ENCODE assay signal across 27 cellular contexts in genomic region chr6:111072801-111073360, GRCh38. TPM values are rescaled to one million over a fixed set of nuclear protein-coding genes. Genes with fewer than 3 reads are reported as not detected.
DNase-seq lines count a peak whose midpoint lies in the region; ATAC-seq, FAIRE-seq and TF ChIP-seq lines count a peak whose summit lies in the region.
"Had no signal": no experiment of that assay in that cellular context is flagged by ENCODE, and none has a peak within 500 bp of the region (broad histone marks: within the 10 kb centered on the region; RNA-seq: fewer than 3 reads in every experiment).

No MANE protein-coding gene starts in this region.

- H3K4me3 ChIP-seq in HepG2 (replicated peaks in 1 of 3; ENCODE audit: insufficient read depth in 1 of 3, low read depth in 2 of 3, low read length in 3 of 3) (no peak overlapping the region), right lobe of liver (no peak overlapping the region), IMR-90 (ENCODE audit: insufficient read depth, low read depth, low read length) (no peak overlapping the region)
- H3K4me3 ChIP-seq: BLaER1, GM12878 had no signal

- H2AK9ac ChIP-seq in IMR-90 (replicated peaks; ENCODE audit: low read depth, low read length, poor library complexity): no peak overlapping the region

- H3K9me3 Mint-ChIP-seq in osteocyte (ENCODE audit: unreplicated experiment): no peaks in the 10 kb centered on the region
- H3K9me3 Mint-ChIP-seq in Calu3 (ENCODE audit: low read depth, unreplicated experiment): no peaks in the 10 kb centered on the region
- no peaks in the 10 kb centered on the region for H3K9me3 Mint-ChIP-seq in activated T-helper 2 cell treated with anti-CD3 and anti-CD28 coated beads, Interferon-gamma antibody, Interleukin-2, Interleukin-4, amounts not matched to agents 10 μg/mL and 5 μg/mL and 100 μg/mL, durations not matched to agents 14 hours and 24 hours and 36 hours
- H3K9me3 Mint-ChIP-seq: CD4-positive, alpha-beta T cell; CD8-positive, alpha-beta T cell had no signal

- in situ Hi-C loops in HepG2 (cut with HindIII; ENCODE audit: extremely low pct_ligation_motif_present, low pct_unique_long_range_greater_than_20kb): loop anchor here (25.0 kb wide), 1 partner anchor 564 kb away; no protein-coding TSS in a partner anchor
- in situ Hi-C loops in IMR-90 (cut with MboI; ENCODE audit: low sequenced_read_pairs): no loop called here

- no peak for TF ChIP-seq EP300 in HepG2 (IDR thresholded peaks at IDR 0.05; ENCODE audit: low read depth in 2 of 2, low read length in 2 of 2)
- TF ChIP-seq EP300 in HepG2 (CRISPR knock-in tag; IDR thresholded peaks at IDR 0.05; ENCODE audit: borderline replicate concordance): no peak

- no peak overlapping the region for H2BK15ac ChIP-seq in IMR-90 (ENCODE audit: low read depth, low read length)

- no peak overlapping the region for H4K5ac ChIP-seq in IMR-90 (ENCODE audit: low read depth, low read length)

- TF ChIP-seq POLR2A in HepG2 (IDR thresholded peaks at IDR 0.05; ENCODE audit: insufficient read depth in 1 of 2, low read depth in 2 of 2, low read length in 2 of 2): no peak
- TF ChIP-seq POLR2A in right lobe of liver (IDR thresholded peaks at IDR 0.05): no peak
- no peak for TF ChIP-seq POLR2A in IMR-90 (IDR thresholded peaks at IDR 0.05; ENCODE audit: low read depth, low read length)

- no peak overlapping the region for H3K23ac ChIP-seq in IMR-90 (ENCODE audit: low read depth, low read length)

- H3K4me2 ChIP-seq in HepG2 (ENCODE audit: low read depth, low read length): no peak overlapping the region
- H3K4me2 ChIP-seq in IMR-90 (ENCODE audit: low read depth, low read length): no peak overlapping the region
- H3K4me2 ChIP-seq: BLaER1 had no signal

- H4K20me1 ChIP-seq in HepG2 (ENCODE audit: insufficient read depth, low read length) (no peaks in the 10 kb centered on the region), IMR-90 (ENCODE audit: insufficient read depth, low read length) (no peaks in the 10 kb centered on the region)
- H4K20me1 ChIP-seq: BLaER1 had no signal

- no peak overlapping the region for H2AK5ac ChIP-seq in IMR-90 (ENCODE audit: low read depth, low read length)

- no peak overlapping the region for H3K4ac ChIP-seq in IMR-90 (ENCODE audit: low read depth, low read length)

- no peaks in the 10 kb centered on the region for H3K36me3 ChIP-seq in HepG2 (replicated peaks in 1 of 2; ENCODE audit: control insufficient read depth in 1 of 2, insufficient read depth in 2 of 2, low read length in 2 of 2)
- no peaks in the 10 kb centered on the region for H3K36me3 ChIP-seq in right lobe of liver
- H3K36me3 ChIP-seq in IMR-90 (ENCODE audit: control insufficient read depth, insufficient read depth, low read length): no peaks in the 10 kb centered on the region
- H3K36me3 ChIP-seq: BE2C, BLaER1 had no signal

- dilution Hi-C loops in IMR-90 (cut with HindIII; ENCODE audit: low sequenced_read_pairs, unreplicated experiment): no loop called here

- H3K27ac Mint-ChIP-seq in osteocyte (ENCODE audit: unreplicated experiment): no peak overlapping the region
- no peak overlapping the region for H3K27ac Mint-ChIP-seq in Calu3 (ENCODE audit: unreplicated experiment)
- no peak overlapping the region for H3K27ac Mint-ChIP-seq in activated T-helper 2 cell treated with anti-CD3 and anti-CD28 coated beads, Interferon-gamma antibody, Interleukin-2, Interleukin-4, amounts not matched to agents 10 μg/mL and 5 μg/mL and 100 μg/mL, durations not matched to agents 14 hours and 24 hours and 36 hours
- H3K27ac Mint-ChIP-seq: CD4-positive, alpha-beta T cell; CD8-positive, alpha-beta T cell had no signal

- no peak for TF ChIP-seq CTCF in HepG2 (CRISPR knock-in tag; IDR thresholded peaks at IDR 0.05)
- no peak for TF ChIP-seq CTCF in right lobe of liver (IDR thresholded peaks at IDR 0.05)
- TF ChIP-seq CTCF in IMR-90 (conservative IDR thresholded peaks at IDR 0.05; ENCODE audit: low read depth, low read length): no peak
- no peak for TF ChIP-seq CTCF in VCaP (conservative IDR thresholded peaks at IDR 0.05)
- TF ChIP-seq CTCF in osteocyte (IDR thresholded peaks at IDR 0.05): no peak
- no peak for TF ChIP-seq CTCF in Calu3 (IDR thresholded peaks at IDR 0.05; ENCODE audit: unreplicated experiment)

- H3K4me1 Mint-ChIP-seq in osteocyte (ENCODE audit: unreplicated experiment) (no peaks in the 10 kb centered on the region), Calu3 (ENCODE audit: low read depth, unreplicated experiment) (peaks cover 9% of the 10 kb centered on the region)
- H3K4me1 Mint-ChIP-seq in activated T-helper 2 cell treated with anti-CD3 and anti-CD28 coated beads, Interferon-gamma antibody, Interleukin-2, Interleukin-4, amounts not matched to agents 10 μg/mL and 5 μg/mL and 100 μg/mL, durations not matched to agents 14 hours and 24 hours and 36 hours (ENCODE audit: low read depth): no peaks in the 10 kb centered on the region

- 19% methylated on average over 2 of the region's 2 CpGs for WGBS in HepG2 (ENCODE audit: low lambda C conversion rate)
- WGBS in right lobe of liver (ENCODE audit: insufficient coverage, low coverage, low lambda C conversion rate, missing lambda C conversion rate): 93% methylated on average over 2 of the region's 2 CpGs
- WGBS in IMR-90 (ENCODE audit: extremely low coverage in 2 of 2, insufficient read length in 1 of 2), 2 experiments: no CpG with 5 or more reads among the region's 2 CpGs

- TF ChIP-seq RAD21 in HepG2 (CRISPR knock-in tag; IDR thresholded peaks at IDR 0.05) (no peak), IMR-90 (IDR thresholded peaks at IDR 0.05; ENCODE audit: low read length) (no peak)

- no peak overlapping the region for H4K8ac ChIP-seq in IMR-90 (ENCODE audit: low read depth in 2 of 2, low read length in 2 of 2)

- H3K9ac ChIP-seq in HepG2 (ENCODE audit: insufficient read depth, low read depth, low read length) (no peak overlapping the region), IMR-90 (ENCODE audit: low read depth, low read length) (no peak overlapping the region)
- H3K9ac ChIP-seq: BLaER1 had no signal

- no peak overlapping the region for H3K14ac ChIP-seq in IMR-90 (replicated peaks; ENCODE audit: low read depth, low read length)

- no peak overlapping the region for H4K91ac ChIP-seq in IMR-90 (ENCODE audit: insufficient read depth, low read depth, low read length)

- no peak for ATAC-seq in HepG2
- no peak for ATAC-seq in right lobe of liver
- ATAC-seq in IMR-90 (ENCODE audit: low read depth): no peak
- no peak for ATAC-seq in HG03139 (IDR thresholded peaks at IDR 0.05; ENCODE audit: unreplicated experiment)
- ATAC-seq: CD8-positive, alpha-beta T cell; GM12878 had no signal

- no peaks in the 10 kb centered on the region; the same call in 1 of the 2 replicates for H3K9me1 ChIP-seq in IMR-90 (ENCODE audit: insufficient read depth, low read length)

- H3K27ac ChIP-seq in HepG2 (ENCODE audit: extremely low read length, insufficient read depth, low read length) (no peak overlapping the region), right lobe of liver (no peak overlapping the region), IMR-90 (ENCODE audit: insufficient read depth, low read length) (no peak overlapping the region), VCaP (peak overlapping the region; percentile 88; the same call in 1 of the 2 replicates)
- H3K27ac ChIP-seq: 22Rv1, BLaER1 had no signal

- no peaks in the 10 kb centered on the region for H3K79me1 ChIP-seq in IMR-90 (ENCODE audit: low read depth in 1 of 2, low read length in 2 of 2)

- H3K79me2 ChIP-seq in HepG2 (ENCODE audit: insufficient read depth, low read length): no peaks in the 10 kb centered on the region

- BruUV-seq in HepG2 (replicated peaks; lab: Mats Ljungman, UMichigan) (no TSS peak), IMR-90 (replicated peaks; lab: Mats Ljungman, UMichigan) (no TSS peak), Calu3 (replicated peaks; lab: Mats Ljungman, UMichigan) (no TSS peak)

- POLR2A ChIA-PET in HepG2 (lab: Yijun Ruan, JAX) (no interaction called here), IMR-90 (lab: Charles Lee; ENCODE audit: unreplicated experiment) (no interaction called here)

- no peak overlapping the region for H2BK5ac ChIP-seq in IMR-90 (ENCODE audit: low read depth, low read length, poor library complexity, severe bottlenecking)

- intact Hi-C loops in HepG2 (cut with micrococcal nuclease; ENCODE audit: unreplicated experiment) (no loop called here), right lobe of liver (cut with DNase I) (no loop called here), IMR-90 (cut with micrococcal nuclease) (no loop called here), Calu3 (cut with micrococcal nuclease; ENCODE audit: unreplicated experiment) (no loop called here)
- intact Hi-C loops in activated T-helper 2 cell treated with anti-CD3 and anti-CD28 coated beads, Interferon-gamma antibody, Interleukin-2, Interleukin-4, amounts not matched to agents 10 μg/mL and 5 μg/mL and 100 μg/mL, durations not matched to agents 14 hours and 24 hours and 36 hours (cut with micrococcal nuclease): no loop called here

- no peak overlapping the region for H3K56ac ChIP-seq in IMR-90 (ENCODE audit: extremely low read depth, insufficient read depth, low read length)

- H3K4me1 ChIP-seq in HepG2 (ENCODE audit: insufficient read depth, low read length) (peaks cover 15% of the 10 kb centered on the region), right lobe of liver (no peaks in the 10 kb centered on the region), IMR-90 (ENCODE audit: control insufficient read depth, insufficient read depth, low read length) (no peaks in the 10 kb centered on the region)
- H3K4me1 ChIP-seq: BE2C had no signal

- DNase-seq in HepG2 (ENCODE audit: low spot score) (no peak), right lobe of liver (no peak), IMR-90 (no peak), osteocyte (ENCODE audit: extremely low spot score, unreplicated experiment) (peak; percentile 54), Calu3 (no peak)
- no peak for DNase-seq in activated T-helper 2 cell treated with anti-CD3 and anti-CD28 coated beads, Interferon-gamma antibody, Interleukin-2, Interleukin-4, amounts not matched to agents 10 μg/mL and 5 μg/mL and 100 μg/mL, durations not matched to agents 14 hours and 24 hours and 36 hours (ENCODE audit: low spot score)
- DNase-seq: ACHN; BE2C; C1 segment of cervical spinal cord; Caco-2; CD4-positive, alpha-beta T cell; CD8-positive, alpha-beta T cell; DMS 273 treated with DMSO at 0.1 percent for 48 hours; DMS153; DMS53; DMS79; DND-41; EL; GDM1 had no signal

- no peak overlapping the region for H3K18ac ChIP-seq in IMR-90 (ENCODE audit: low read depth, low read length)

- H3K27me3 ChIP-seq in HepG2 (ENCODE audit: control insufficient read depth in 1 of 2, insufficient read depth in 2 of 2, low read length in 2 of 2) (peaks cover 2 to 8% of the 10 kb centered on the region in 2 experiments; a peak in 2 of 5 replicates), right lobe of liver (no peaks in the 10 kb centered on the region), IMR-90 (ENCODE audit: control insufficient read depth, insufficient read depth, low read length) (peaks cover 37% of the 10 kb centered on the region)
- H3K27me3 ChIP-seq: BE2C, BLaER1 had no signal

- H3K9me3 ChIP-seq in HepG2 (ENCODE audit: low read length): no peaks in the 10 kb centered on the region
- H3K9me3 ChIP-seq in right lobe of liver: no peaks in the 10 kb centered on the region
- H3K9me3 ChIP-seq in IMR-90 (ENCODE audit: control insufficient read depth, insufficient read depth, low read length): no peaks in the 10 kb centered on the region
- H3K9me3 ChIP-seq: BE2C, BLaER1, Caco-2 had no signal

- no peak for FAIRE-seq in HepG2 (lab: Jason Lieb, UNC)
- FAIRE-seq: GM12878, GM12892, GM18507 had no signal

- H2AFZ ChIP-seq in HepG2 (ENCODE audit: low read length): no peak overlapping the region
- no peak overlapping the region for H2AFZ ChIP-seq in IMR-90 (replicated peaks; ENCODE audit: low read length, poor library complexity)

- H3K36me3 Mint-ChIP-seq in osteocyte (ENCODE audit: unreplicated experiment) (no peaks in the 10 kb centered on the region), Calu3 (ENCODE audit: insufficient read depth, unreplicated experiment) (no peaks in the 10 kb centered on the region)
- no peaks in the 10 kb centered on the region for H3K36me3 Mint-ChIP-seq in activated T-helper 2 cell treated with anti-CD3 and anti-CD28 coated beads, Interferon-gamma antibody, Interleukin-2, Interleukin-4, amounts not matched to agents 10 μg/mL and 5 μg/mL and 100 μg/mL, durations not matched to agents 14 hours and 24 hours and 36 hours (ENCODE audit: low read depth)
- H3K36me3 Mint-ChIP-seq: CD8-positive, alpha-beta T cell had no signal

- no peak overlapping the region for H2BK120ac ChIP-seq in IMR-90 (ENCODE audit: low read depth, low read length)

- H3K4me3 Mint-ChIP-seq in osteocyte (ENCODE audit: unreplicated experiment) (no peak overlapping the region), Calu3 (ENCODE audit: low read depth, unreplicated experiment) (no peak overlapping the region)
- H3K4me3 Mint-ChIP-seq in activated T-helper 2 cell treated with anti-CD3 and anti-CD28 coated beads, Interferon-gamma antibody, Interleukin-2, Interleukin-4, amounts not matched to agents 10 μg/mL and 5 μg/mL and 100 μg/mL, durations not matched to agents 14 hours and 24 hours and 36 hours (ENCODE audit: low read depth): no peak overlapping the region
- H3K4me3 Mint-ChIP-seq: CD4-positive, alpha-beta T cell; CD8-positive, alpha-beta T cell had no signal

- CTCF ChIA-PET in HepG2 (lab: Yijun Ruan, JAX; ENCODE audit: low intra/inter-chr PET ratio, low total read pairs): no interaction called here
- CTCF ChIA-PET in IMR-90 (lab: Yijun Ruan, JAX): no interaction called here
- CTCF ChIA-PET in Calu3 (lab: Charles Lee): interaction anchor here (0.7 kb wide), 1 partner anchor 858 kb away, joined by 3 read pairs; no protein-coding TSS in a partner anchor

- no peak overlapping the region for H2BK20ac ChIP-seq in IMR-90 (ENCODE audit: low read depth, low read length)

- peaks cover 63% of the 10 kb centered on the region for H3K27me3 Mint-ChIP-seq in osteocyte (ENCODE audit: unreplicated experiment)
- H3K27me3 Mint-ChIP-seq in Calu3 (ENCODE audit: unreplicated experiment): no peaks in the 10 kb centered on the region
- peaks cover 17% of the 10 kb centered on the region for H3K27me3 Mint-ChIP-seq in activated T-helper 2 cell treated with anti-CD3 and anti-CD28 coated beads, Interferon-gamma antibody, Interleukin-2, Interleukin-4, amounts not matched to agents 10 μg/mL and 5 μg/mL and 100 μg/mL, durations not matched to agents 14 hours and 24 hours and 36 hours (ENCODE audit: low read depth)
- H3K27me3 Mint-ChIP-seq: CD4-positive, alpha-beta T cell had no signal

RNA-seq across cellular contexts. Expression of gene SLC16A10, which starts 14.4 kb away (rescaled TPM):
- total RNA-seq in HepG2 (2016; rRNA removed; fragmentation: Illumina TruSeq; extraction: Trizol) (11.3 and 20.1 TPM in 2 replicates), right lobe of liver (10 to 100 TPM in 2 of 6 experiments, 1 to 10 TPM in 4; 2.9 to 15.8 (median 6.6) TPM), IMR-90 (2012; rRNA removed) (0.28 TPM in 1 of 2 replicates, not detected in the other), osteocyte (not detected in 2 replicates), Calu3 (2022) (2.6 TPM in 2 replicates)
- 23.5 and 27.5 TPM in 2 replicates for total RNA-seq in HepG2 (2016; cell fraction: cytosol; rRNA removed; fragmentation: Illumina TruSeq; extraction: Trizol; ENCODE audit: low read depth)
- 10.2 and 19.1 TPM in 2 replicates for total RNA-seq in HepG2 (2016; cell fraction: insoluble cytoplasmic fraction; rRNA removed; fragmentation: Illumina TruSeq; extraction: Trizol)
- 10.8 and 11.8 TPM in 2 replicates for total RNA-seq in HepG2 (2016; cell fraction: membrane; rRNA removed; fragmentation: Illumina TruSeq; extraction: Trizol)
- total RNA-seq in HepG2 (2016; cell fraction: nucleus; rRNA removed; fragmentation: Illumina TruSeq; extraction: Trizol): 16.5 and 19.2 TPM in 2 replicates
- polyA plus RNA-seq in HepG2 (2011; rRNA removed) (4.5 and 8.2 TPM in 2 replicates), IMR-90 (2012; rRNA removed) (not detected in 2 replicates)
- 6.4 and 7.7 TPM in 2 replicates for polyA plus RNA-seq in HepG2 (2011; cell fraction: cytosol; rRNA removed)
- 3.4 and 3.6 TPM in 2 replicates for polyA plus RNA-seq in HepG2 (2011; cell fraction: nucleus; rRNA removed)
- polyA plus RNA-seq in HepG2 (2012): 3.2 and 7.8 TPM in 2 replicates
- 1.3 and 1.8 TPM in 2 replicates for polyA plus RNA-seq in HepG2 (2016; cell fraction: cytosol; fragmentation: Illumina TruSeq; extraction: Trizol; ENCODE audit: low read depth)
- 6.8 and 7.5 TPM in 2 replicates for polyA plus RNA-seq in HepG2 (2016; cell fraction: insoluble cytoplasmic fraction; fragmentation: Illumina TruSeq; extraction: Trizol; ENCODE audit: low read depth)
- 2.7 and 2.9 TPM in 2 replicates for polyA plus RNA-seq in HepG2 (2016; cell fraction: membrane; fragmentation: Illumina TruSeq; extraction: Trizol; ENCODE audit: low read depth)
- 14.6 and 16.1 TPM in 2 replicates for polyA plus RNA-seq in HepG2 (2016; cell fraction: nucleus; fragmentation: Illumina TruSeq; extraction: Trizol; ENCODE audit: insufficient read depth, low read depth)
- 43.8 TPM in 1 of 2 replicates, not detected in the other for polyA minus RNA-seq in HepG2 (2011; rRNA and poly(A)+ RNA removed; ENCODE audit: low replicate concordance)
- polyA minus RNA-seq in HepG2 (2011; cell fraction: cytosol; rRNA and poly(A)+ RNA removed): 13.5 and 16.3 TPM in 2 replicates
- 10.4 and 11.1 TPM in 2 replicates for polyA minus RNA-seq in HepG2 (2011; cell fraction: nucleus; rRNA and poly(A)+ RNA removed)
- not detected in 2 replicates for polyA plus RNA-seq in IMR-90 (2012; cell fraction: cytosol; rRNA removed)
- polyA plus RNA-seq in IMR-90 (2012; cell fraction: nucleus; rRNA removed; ENCODE audit: low replicate concordance): not detected in 2 replicates
- total RNA-seq in activated T-helper 2 cell treated with anti-CD3 and anti-CD28 coated beads, Interferon-gamma antibody, Interleukin-2, Interleukin-4, amounts not matched to agents 10 μg/mL and 5 μg/mL and 100 μg/mL, durations not matched to agents 14 hours and 24 hours and 36 hours: 2.9 and 3.6 TPM in 2 replicates
- polyA plus RNA-seq: AG04450 had no signal
